8 cellular contexts compared by ENCODE assay signal in the genomic region with DNA sequence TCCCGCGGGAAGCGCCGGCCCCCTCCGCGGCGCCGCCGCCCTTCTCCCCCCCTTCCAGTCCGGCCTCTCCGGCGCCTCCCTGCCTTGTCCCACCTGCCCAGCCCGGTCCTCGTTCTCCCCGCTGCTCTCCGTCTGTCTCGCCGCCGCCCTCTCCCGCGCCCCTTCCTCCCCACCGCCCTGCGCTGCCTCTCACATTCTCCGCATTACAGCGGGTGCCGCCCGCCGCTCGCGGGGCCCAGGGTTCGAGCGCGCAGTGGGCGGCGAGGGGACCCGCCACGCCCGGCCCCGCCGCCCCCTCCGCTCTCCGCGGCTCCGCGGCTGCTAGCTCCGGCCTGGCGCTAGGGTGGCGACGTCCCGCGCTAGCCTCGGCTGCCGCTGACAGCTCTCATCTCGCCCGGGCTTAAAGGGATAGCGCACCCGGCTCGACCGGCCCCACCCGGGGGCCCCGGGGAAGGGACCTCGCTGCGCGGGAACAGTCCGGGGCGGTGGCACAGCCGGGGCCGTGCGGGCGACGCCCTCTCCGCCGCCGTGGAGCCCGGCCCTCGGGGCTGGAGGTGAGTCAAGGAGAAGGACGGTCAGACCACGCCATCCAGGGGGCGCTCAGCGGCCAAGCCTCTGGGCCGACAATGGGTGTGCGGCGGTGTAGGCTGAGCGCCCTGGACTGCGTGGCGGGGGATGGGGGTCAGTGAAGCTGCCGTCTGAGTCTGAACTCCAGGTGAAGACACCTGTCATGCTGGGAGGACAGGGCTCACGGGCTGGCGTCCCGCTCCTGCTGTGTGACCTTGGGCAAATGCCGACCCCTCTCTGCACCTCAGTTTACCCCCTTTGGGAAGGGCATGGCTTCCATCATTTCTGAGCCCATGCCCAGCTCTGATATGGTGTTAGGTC.
DNase-seq lines count a peak whose midpoint lies in the region; ATAC-seq and TF ChIP-seq lines count a peak whose summit lies in the region.

No MANE protein-coding gene starts in this region.

- H3K79me1 ChIP-seq in H9 (ENCODE audit: insufficient read depth, low read depth, low read length, poor library complexity, severe bottlenecking): no peaks in the 10 kb centered on the region

- H3K9me3 ChIP-seq in H9 (ENCODE audit: control insufficient read depth, low read depth, low read length): no peaks in the 10 kb centered on the region

- H4K5ac ChIP-seq in H9 (ENCODE audit: insufficient read length, low read depth, low read length): no peak overlapping the region

- peak; percentile 77 for DNase-seq in H9
- DNase-seq in activated B cell treated with CpG ODN at 0.5 μM for 24 hours: peak; percentile 15
- DNase-seq in iris pigment epithelial cell (ENCODE audit: low read depth): peak; percentile 19
- no peak for DNase-seq in activated CD4-positive, CD25-positive, alpha-beta regulatory T cell treated with anti-CD3 and anti-CD28 coated beads, Interleukin-2, amount 50 U/mL, for 72 hours
- no peak for DNase-seq in midbrain (lab: John Stamatoyannopoulos, UW)

- POLR2A ChIA-PET in activated B cell treated with CpG ODN at 0.5 μM for 24 hours (lab: Charles Lee): no interaction called here

- no peak overlapping the region for H2AK5ac ChIP-seq in H9 (ENCODE audit: insufficient read length, low read length)

- H4K91ac ChIP-seq in H9 (ENCODE audit: insufficient read length, low read depth, low read length): no peak overlapping the region

- H4K20me1 ChIP-seq in H9 (ENCODE audit: control insufficient read depth, insufficient read depth, insufficient read length): no peaks in the 10 kb centered on the region

- H3K14ac ChIP-seq in H9 (ENCODE audit: insufficient read depth, low read length): no peak overlapping the region

- H3K4me1 Mint-ChIP-seq in H9 (peaks cover 18 to 29% of the 10 kb centered on the region in 2 experiments), activated B cell treated with CpG ODN at 0.5 μM for 24 hours (peaks cover 11% of the 10 kb centered on the region)

- no peak overlapping the region for H2BK5ac ChIP-seq in H9 (ENCODE audit: insufficient read length, low read length)

- H3K4me3 Mint-ChIP-seq in H9: peak overlapping the region; percentile 61 to 80
- H3K4me3 Mint-ChIP-seq in activated B cell treated with CpG ODN at 0.5 μM for 24 hours: peak overlapping the region; percentile 32

- no peaks in the 10 kb centered on the region for H3K23me2 ChIP-seq in H9 (ENCODE audit: insufficient read length, low read depth, low read length, poor library complexity, severe bottlenecking)

- H3K27ac ChIP-seq in ACC112 (ENCODE audit: low read depth, low read length): no peak overlapping the region
- H3K27ac ChIP-seq in H9 (ENCODE audit: insufficient read length, low read depth, low read length): no peak overlapping the region
- no peak overlapping the region for H3K27ac ChIP-seq in urinary bladder (ENCODE audit: low read depth)

- no CpG with 5 or more reads among the region's 91 CpGs for WGBS in H9 (ENCODE audit: extremely low coverage, insufficient read length, low lambda C conversion rate)
- WGBS in urinary bladder: 2% methylated on average over 91 of the region's 91 CpGs

- H2BK15ac ChIP-seq in H9 (ENCODE audit: low read depth, low read length): no peak overlapping the region

- no peaks in the 10 kb centered on the region for H3K4me1 ChIP-seq in ACC112 (ENCODE audit: control insufficient read depth, insufficient read depth, low read length, unreplicated experiment)
- H3K4me1 ChIP-seq in H9 (ENCODE audit: insufficient read depth, low read length): no peaks in the 10 kb centered on the region; the same call in 1 of the 2 replicates
- no peaks in the 10 kb centered on the region for H3K4me1 ChIP-seq in urinary bladder (ENCODE audit: insufficient read depth)

- H2BK12ac ChIP-seq in H9 (ENCODE audit: insufficient read length, low read depth, low read length): no peak overlapping the region

- H3K36me3 Mint-ChIP-seq in H9 (ENCODE audit: insufficient read depth in 1 of 3, low read depth in 3 of 3) (no peaks in the 10 kb centered on the region), activated B cell treated with CpG ODN at 0.5 μM for 24 hours (ENCODE audit: low read depth) (no peaks in the 10 kb centered on the region)

- peak overlapping the region; percentile 47 for H2AFZ ChIP-seq in ACC112 (ENCODE audit: low read length, unreplicated experiment)
- no peak overlapping the region for H2AFZ ChIP-seq in H9 (ENCODE audit: low read length)

- TF ChIP-seq CTCF in H9 (conservative IDR thresholded peaks at IDR 0.05): peak; percentile 64
- TF ChIP-seq CTCF in activated B cell treated with CpG ODN at 0.5 μM for 24 hours (IDR thresholded peaks at IDR 0.05): no peak

- no peak overlapping the region for H3K9ac ChIP-seq in H9 (ENCODE audit: extremely low read depth, insufficient read length, low read length)

- no peak overlapping the region for H3K18ac ChIP-seq in H9 (ENCODE audit: insufficient read length, low read depth, low read length)

- no peak overlapping the region for H3K4ac ChIP-seq in H9 (ENCODE audit: low read depth, low read length)

- H3K4me2 ChIP-seq in H9 (ENCODE audit: insufficient read depth, insufficient read length, low read length): peak overlapping the region; percentile 18

- no peaks in the 10 kb centered on the region for H3K36me3 ChIP-seq in ACC112 (ENCODE audit: insufficient read depth, low read length)
- no peaks in the 10 kb centered on the region for H3K36me3 ChIP-seq in urinary bladder (ENCODE audit: insufficient read depth)

- no peak overlapping the region for H3K23ac ChIP-seq in H9 (ENCODE audit: insufficient read length, low read depth, low read length)

- no peaks in the 10 kb centered on the region for H3K79me2 ChIP-seq in ACC112 (ENCODE audit: control insufficient read depth, insufficient read depth, low read length, unreplicated experiment)
- no peaks in the 10 kb centered on the region for H3K79me2 ChIP-seq in H9 (ENCODE audit: insufficient read depth, low read length)

- ATAC-seq in activated B cell treated with CpG ODN at 0.5 μM for 24 hours (ENCODE audit: low read depth) (no peak), GM19397 (IDR thresholded peaks at IDR 0.05; ENCODE audit: unreplicated experiment) (no peak)

- H3K27me3 ChIP-seq in ACC112 (ENCODE audit: insufficient read depth, low read length) (peaks cover 54% of the 10 kb centered on the region), H9 (ENCODE audit: insufficient read depth, low read length) (peaks cover 22% of the 10 kb centered on the region; the same call in 1 of the 2 replicates)

- H4K8ac ChIP-seq in H9 (replicated peaks; ENCODE audit: insufficient read length, low read depth, low read length): no peak overlapping the region

- no peak overlapping the region for H3T11ph ChIP-seq in H9 (ENCODE audit: low read length)

- 0 out of 7 replicates have a peak overlapping the region, but pooled peaks of 1 of the 3 experiments have one; percentile 35 for H3K27ac Mint-ChIP-seq in H9
- H3K27ac Mint-ChIP-seq in activated B cell treated with CpG ODN at 0.5 μM for 24 hours: no peak overlapping the region

- no peak overlapping the region for H3K56ac ChIP-seq in H9 (ENCODE audit: insufficient read length, low read depth, low read length)

- no peaks in the 10 kb centered on the region; a peak in 2 of 5 replicates for H3K9me3 Mint-ChIP-seq in H9
- H3K9me3 Mint-ChIP-seq in activated B cell treated with CpG ODN at 0.5 μM for 24 hours: no peaks in the 10 kb centered on the region

- peaks cover 79% of the 10 kb centered on the region for H3K27me3 Mint-ChIP-seq in H9 (ENCODE audit: low read depth)
- H3K27me3 Mint-ChIP-seq in activated B cell treated with CpG ODN at 0.5 μM for 24 hours: peaks cover 57% of the 10 kb centered on the region

- no peak overlapping the region for H2BK120ac ChIP-seq in H9 (ENCODE audit: low read depth, low read length, poor library complexity, severe bottlenecking)

- CTCF ChIA-PET in activated B cell treated with CpG ODN at 0.5 μM for 24 hours (lab: Charles Lee): interaction anchor here (1.3 to 1.6 kb wide), 2 partner anchors 12 to 701 kb away, joined by 3 to 5 read pairs; no protein-coding TSS in a partner anchor

- intact Hi-C loops in activated B cell treated with CpG ODN at 0.5 μM for 24 hours (cut with micrococcal nuclease): no loop called here

- no peak overlapping the region for H2BK20ac ChIP-seq in H9 (ENCODE audit: low read depth, low read length, poor library complexity, severe bottlenecking)

- H3K4me3 ChIP-seq in ACC112 (ENCODE audit: low read depth, low read length): peak overlapping the region; percentile 48; the same call in 1 of the 2 replicates
- H3K4me3 ChIP-seq in urinary bladder (ENCODE audit: low read depth, low read length): peak overlapping the region; percentile 39

Comparison
In these comparisons a context has a peak if more than half of its experiments do, and no peak if none do; other contexts are left out.
1. DNase-seq: peak in H9 (single experiment), activated B cell treated with CpG ODN at 0.5 μM for 24 hours (single experiment) and iris pigment epithelial cell (single experiment); none in activated CD4-positive, CD25-positive, alpha-beta regulatory T cell treated with anti-CD3 and anti-CD28 coated beads, Interleukin-2, amount 50 U/mL, for 72 hours (single experiment) and midbrain (single experiment).